Comparison of ENCODE assay signal across 27 cellular contexts in the genomic region with DNA sequence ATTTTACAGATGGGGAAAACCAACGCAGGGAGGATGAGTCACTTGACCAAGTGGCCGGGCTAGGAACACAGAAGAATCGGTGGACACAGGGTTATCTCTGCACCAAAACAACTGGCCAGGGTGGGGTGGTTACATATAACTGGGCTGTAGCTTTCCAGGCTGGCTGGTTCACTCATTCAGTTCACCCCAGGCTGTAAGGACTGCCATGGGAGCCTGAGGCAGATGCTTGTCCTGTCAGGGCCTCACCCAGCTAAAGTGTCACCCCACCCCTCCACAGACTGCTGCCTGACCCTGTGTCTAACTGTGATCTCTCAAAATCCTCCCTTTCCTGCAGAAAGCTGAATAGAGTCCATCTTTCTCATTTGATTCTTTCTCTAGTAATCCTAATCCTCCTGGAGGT.
"Had no signal": no experiment of that assay in that cellular context is flagged by ENCODE, and none has a peak within 500 bp of the region (broad histone marks: within the 10 kb centered on the region; RNA-seq: fewer than 3 reads in every experiment).

No MANE protein-coding gene starts in this region.

- ATAC-seq: activated CD4-positive, CD25-positive, alpha-beta regulatory T cell treated with anti-CD3 and anti-CD28 coated beads, Interleukin-2, amount 50 U/mL, for 24 hours; activated CD8-positive, alpha-beta T cell treated with anti-CD3 and anti-CD28 coated beads for 36 hours; T-cell had no signal

- H3K27ac ChIP-seq: adrenal gland, Peyer's patch, SK-N-MC, VCaP had no signal

- H3K4me1 ChIP-seq: adrenal gland, Peyer's patch had no signal

- DNase-seq: activated CD4-positive, alpha-beta T cell treated with anti-CD3 and anti-CD28 coated beads for 4 hours; activated CD8-positive, alpha-beta memory T cell treated with anti-CD3 and anti-CD28 coated beads, Interleukin-2, amount 50 U/mL, for 48 hours; activated CD8-positive, alpha-beta T cell treated with anti-CD3 and anti-CD28 coated beads for 36 hours; activated naive CD4-positive, alpha-beta T cell treated with anti-CD3 and anti-CD28 coated beads, Interleukin-2, amount 50 U/mL, for 16 hours; activated naive CD8-positive, alpha-beta T cell treated with anti-CD3 and anti-CD28 coated beads, Interleukin-2, amount 10 ng/mL, durations not matched to agents 7 days and 5 days; activated T-cell treated with anti-CD3 and anti-CD28 coated beads, Interleukin-2, amount 50 U/mL, for 1 hour; adrenal gland; anterior cingulate cortex; caudate nucleus; Kasumi-1; KBM-7; NCI-H1048; NCI-H146; NCI-H1930; NCI-H2171; NCI-H2227 treated with DMSO at 0.1 percent for 48 hours; NCI-H446 treated with DMSO at 0.1 percent for 48 hours; NCI-H524 treated with DMSO at 0.1 percent for 48 hours; NCI-H82; Peyer's patch; SIG-M5; T-cell; T-helper 2 cell; T1000 had no signal

- H3K4me3 ChIP-seq: adrenal gland, Peyer's patch, SK-N-MC had no signal

- H3K36me3 ChIP-seq: adrenal gland, Peyer's patch had no signal

- H3K9me3 ChIP-seq: adrenal gland, Peyer's patch had no signal

- H3K27me3 ChIP-seq: adrenal gland, Peyer's patch had no signal
